8 cellular contexts compared by ENCODE assay signal in the genomic region with DNA sequence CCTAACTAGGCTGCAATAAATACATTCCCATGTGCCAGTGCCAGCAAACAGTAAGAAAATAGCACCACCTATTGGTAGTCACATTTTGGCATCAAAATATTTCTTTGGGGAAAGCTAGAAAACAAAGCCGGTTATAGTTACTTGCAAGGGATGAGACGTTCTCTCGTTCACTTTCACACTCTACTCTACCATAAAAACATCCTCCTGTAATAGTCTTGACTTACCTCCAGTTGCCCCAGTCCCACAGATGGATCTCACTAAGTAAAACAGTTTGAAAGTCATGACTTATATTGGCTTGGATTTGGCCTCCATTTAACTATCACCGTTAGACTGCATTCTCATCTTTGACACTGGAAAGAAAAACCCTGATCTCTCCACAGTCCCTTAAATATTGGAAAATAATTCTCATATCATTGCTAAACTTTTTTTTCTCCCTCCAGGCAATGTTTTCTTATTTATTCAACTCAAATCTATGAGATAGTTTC. TPM values are rescaled to one million over a fixed set of nuclear protein-coding genes. Genes with fewer than 3 reads are reported as not detected.
DNase-seq lines count a peak whose midpoint lies in the region; ATAC-seq, FAIRE-seq and TF ChIP-seq lines count a peak whose summit lies in the region.

No MANE protein-coding gene starts in this region.

- H3K4ac ChIP-seq in H1 (replicated peaks; ENCODE audit: insufficient read length, low read depth, low read length), result no peak overlapping the region

- no peak overlapping the region for H2BK120ac ChIP-seq in H1 (replicated peaks; ENCODE audit: low read depth, low read length)

- no peaks in the 10 kb centered on the region for H3K4me1 Mint-ChIP-seq in neural crest cell

- H2BK20ac ChIP-seq in H1 (ENCODE audit: low read length), result no peak overlapping the region

- H3K23me2 ChIP-seq in H1 (ENCODE audit: low read depth, low read length), result no peaks in the 10 kb centered on the region

- no peaks in the 10 kb centered on the region for H3K27me3 ChIP-seq in H1 (replicated peaks in 1 of 4; ENCODE audit: control insufficient read depth in 3 of 4, extremely low read depth in 1 of 4, insufficient read depth in 3 of 4, low read length in 3 of 4)

- H3K4me3 ChIP-seq in H1 (ENCODE audit: extremely low read depth in 1 of 4, insufficient read depth in 2 of 4, low read depth in 3 of 4, low read length in 4 of 4), result no peak overlapping the region

- no peak overlapping the region for H4K8ac ChIP-seq in H1 (ENCODE audit: extremely low read depth, insufficient read depth, low read length)

- peaks cover 0 to 2% (median 0%) of the 10 kb centered on the region in 4 experiments; a peak in 1 of 7 replicates for H3K4me1 ChIP-seq in H1 (replicated peaks in 1 of 4; ENCODE audit: control insufficient read depth in 3 of 4, insufficient read depth in 4 of 4, low read length in 3 of 4)

- H2BK5ac ChIP-seq in H1 (ENCODE audit: low read depth, low read length), result no peak overlapping the region

- CTCF ChIA-PET in H1 (lab: Charles Lee; ENCODE audit: partially characterized antibody), result interaction anchor here (0.6 to 6.3 kb wide), 28 partner anchors 9 to 914 kb away, joined by 3 to 73 read pairs (median 4); partner anchors contain the start of gene BMP3

- no peaks in the 10 kb centered on the region for H3K79me2 ChIP-seq in H1 (ENCODE audit: control insufficient read depth in 1 of 2, insufficient read depth in 2 of 2, low read length in 2 of 2)

- peak; percentile 86 to 89 for TF ChIP-seq RAD21 in H1 (IDR thresholded peaks at IDR 0.05 in 1 of 2, conservative IDR thresholded peaks at IDR 0.05 in 1 of 2; ENCODE audit: low read depth in 2 of 2, low read length in 2 of 2)

- no peak overlapping the region for H3K4me3 Mint-ChIP-seq in neural crest cell

- H3K27ac ChIP-seq in H1 (ENCODE audit: low read depth, low read length), result no peak overlapping the region

- H3K9ac ChIP-seq in H1 (replicated peaks in 1 of 4; ENCODE audit: extremely low read depth in 1 of 4, low read depth in 3 of 4, low read length in 3 of 4), result no peak overlapping the region

- FAIRE-seq in H1 (lab: Jason Lieb, UNC), result peak; percentile 48

- ATAC-seq in HG02759 (IDR thresholded peaks at IDR 0.05; ENCODE audit: unreplicated experiment), result no peak
- ATAC-seq in GM21381 (IDR thresholded peaks at IDR 0.05; ENCODE audit: unreplicated experiment), result no peak

- no peak overlapping the region for H2BK12ac ChIP-seq in H1 (ENCODE audit: low read depth, low read length)

- no peak overlapping the region for H3K14ac ChIP-seq in H1 (ENCODE audit: insufficient read length)

- no peaks in the 10 kb centered on the region for H3K79me1 ChIP-seq in H1 (ENCODE audit: low read depth, low read length)

- TF ChIP-seq CTCF in H1 (IDR thresholded peaks at IDR 0.05; ENCODE audit: control extremely low read depth in 1 of 3, insufficient read depth in 1 of 3, low read depth in 1 of 3, low read length in 3 of 3) (peak in 2 of 3 experiments; percentile 64 to 65; a peak in 2 of 4 replicates), neural crest cell (conservative IDR thresholded peaks at IDR 0.05) (peak; percentile 83)

- no peaks in the 10 kb centered on the region for H3K36me3 ChIP-seq in H1 (ENCODE audit: control insufficient read depth in 2 of 4, insufficient read depth in 4 of 4, low read length in 3 of 4)

- H3K27me3 Mint-ChIP-seq in neural crest cell (ENCODE audit: low read depth), result peaks cover 88% of the 10 kb centered on the region

- TF ChIP-seq POLR2A in H1 (IDR thresholded peaks at IDR 0.05; ENCODE audit: control extremely low read depth in 1 of 2, low read depth in 2 of 2, low read length in 2 of 2), result no peak

- 67% methylated on average over 4 of the region's 4 CpGs; no CpG with 5 or more reads in 1 of the 2 experiments for WGBS in H1 (ENCODE audit: extremely low coverage in 1 of 2, insufficient coverage in 1 of 2, insufficient read length in 1 of 2, insufficient replicate concordance in 2 of 2, low coverage in 1 of 2, low lambda C conversion rate in 2 of 2, missing lambda C conversion rate in 1 of 2), 2 experiments

- H2AK5ac ChIP-seq in H1 (ENCODE audit: low read depth, low read length), result no peak overlapping the region

- H4K20me1 ChIP-seq in H1 (replicated peaks in 1 of 2; ENCODE audit: control insufficient read depth in 1 of 2, insufficient read depth in 2 of 2, low read length in 2 of 2), result no peaks in the 10 kb centered on the region

- no peak overlapping the region for H3K4me2 ChIP-seq in H1 (ENCODE audit: insufficient read depth in 1 of 2, low read depth in 2 of 2, low read length in 2 of 2)

- H3K23ac ChIP-seq in H1 (ENCODE audit: insufficient read length), result no peak overlapping the region

- no peak for TF ChIP-seq EP300 in H1 (IDR thresholded peaks at IDR 0.05; ENCODE audit: borderline replicate concordance in 1 of 2, low read depth in 2 of 2, low read length in 2 of 2)

- peak; percentile 18 to 81 (median 67) for DNase-seq in NCI-H1417 (lab: John Stamatoyannopoulos, UW)
- no peak for DNase-seq in NCI-H1417 treated with DMSO at 0.1 percent for 48 hours (lab: John Stamatoyannopoulos, UW)
- DNase-seq in H4 (ENCODE audit: low spot score), result peak; percentile 14
- peak; percentile 49 for DNase-seq in NCI-H69 (lab: John Stamatoyannopoulos, UW)
- DNase-seq in H1 (ENCODE audit: low read depth in 1 of 2, low spot score in 2 of 2), result no peak
- no peak for DNase-seq in neural crest cell (ENCODE audit: low read depth, low spot score)

- H3K9me3 ChIP-seq in H1 (ENCODE audit: insufficient read depth in 2 of 2, low read depth in 1 of 2, low read length in 1 of 2), result no peaks in the 10 kb centered on the region

- H3K18ac ChIP-seq in H1 (ENCODE audit: extremely low read depth, low read length), result no peak overlapping the region

- H3K36me3 Mint-ChIP-seq in neural crest cell (ENCODE audit: low read depth), result no peaks in the 10 kb centered on the region

- H3K56ac ChIP-seq in H1 (replicated peaks; ENCODE audit: insufficient read length, low read depth, low read length), result no peak overlapping the region

- no peak overlapping the region for H2BK15ac ChIP-seq in H1 (ENCODE audit: low read length)

- no peaks in the 10 kb centered on the region for H3K9me3 Mint-ChIP-seq in neural crest cell

- H4K5ac ChIP-seq in H1 (ENCODE audit: insufficient read length, low read depth, low read length), result no peak overlapping the region

- peak overlapping the region; percentile 44; the same call in 1 of the 2 replicates for H2AFZ ChIP-seq in H1 (ENCODE audit: low read length)

- no peak overlapping the region for H3K27ac Mint-ChIP-seq in neural crest cell (ENCODE audit: unreplicated experiment)

- POLR2A ChIA-PET in H1 (lab: Charles Lee; ENCODE audit: partially characterized antibody), result interaction anchor here (0.9 kb wide), 1 partner anchor 10 kb away, joined by 3 read pairs; the partner anchor contains the start of gene BMP3

- H4K91ac ChIP-seq in H1 (replicated peaks; ENCODE audit: insufficient read length, low read length), result no peak overlapping the region

TF ChIP-seq in H1, 55 proteins besides CTCF, POLR2A, EP300 and RAD21:
- TF ChIP-seq CHD1 (IDR thresholded peaks at IDR 0.05; ENCODE audit: low read depth, low read length), result no peak
- 0 out of 2 replicates have a peak, but pooled peaks have one; percentile 29 for TF ChIP-seq MAX (IDR thresholded peaks at IDR 0.05)

RNA-seq across cellular contexts. Expression of gene BMP3, which starts 9.7 kb away (rescaled TPM):
- not detected in 2 replicates for total RNA-seq in H4 (2014; rRNA removed; shearing (Covaris generic))
- 0.06 TPM in 1 of 2 replicates, not detected in the other for total RNA-seq in H1 (2021; fragmentation: NEBNext Ultra II Directional; extraction: Animal tissue kit (Norgen Biotek cat#: 25700))
- polyA plus RNA-seq in H1 (2011; rRNA removed), result 0.02 TPM in 1 of 2 replicates, not detected in the other
- polyA plus RNA-seq in H1 (2011; cell fraction: cytosol; rRNA removed), result 0.01 TPM
- not detected for polyA plus RNA-seq in H1 (2011; cell fraction: nucleus; rRNA removed)
- 0.03 TPM in 1 of 4 replicates, not detected in the others for polyA plus RNA-seq in H1 (2012, experiment 1 of 2)
- polyA plus RNA-seq in H1 (2012, experiment 2 of 2), result not detected
- polyA plus RNA-seq in H1 (2013, experiment 1 of 2), result 0.08 TPM
- polyA plus RNA-seq in H1 (2013, experiment 2 of 2), result 0.07 TPM
- not detected in 2 replicates for polyA minus RNA-seq in H1 (2011; rRNA and poly(A)+ RNA removed)
- polyA minus RNA-seq in H1 (2011; cell fraction: cytosol; rRNA and poly(A)+ RNA removed), result not detected
- not detected for polyA minus RNA-seq in H1 (2011; cell fraction: nucleus; rRNA and poly(A)+ RNA removed)
- 0.34 and 0.40 TPM in 2 replicates for total RNA-seq in neural crest cell

Comparison
In these comparisons a context has a peak if more than half of its experiments do, and no peak if none do; other contexts are left out.
1. DNase-seq: peak in NCI-H1417 (3 of 3), H4 (single experiment) and NCI-H69 (single experiment); none in NCI-H1417 treated with DMSO at 0.1 percent for 48 hours (single experiment), H1 (0 of 2) and neural crest cell (single experiment).